Comparison of ENCODE assay signal across 28 cellular contexts in genomic region chrX:114519524-114519923, GRCh38.
"Had no signal": no experiment of that assay in that cellular context is flagged by ENCODE, and none has a peak within 500 bp of the region (broad histone marks: within the 10 kb centered on the region; RNA-seq: fewer than 3 reads in every experiment).

No MANE protein-coding gene starts in this region.

- H3K9me3 ChIP-seq: esophagus squamous epithelium had no signal

- H3K4me1 Mint-ChIP-seq: endodermal cell had no signal

- DNase-seq: cortex of kidney; dermis blood vessel endothelial cell; dorsolateral prefrontal cortex; effector CD4-positive, alpha-beta T cell; effector CD8-positive, alpha-beta T cell; effector memory CD4-positive, alpha-beta T cell; effector memory CD8-positive, alpha-beta T cell; endodermal cell; erythroblast; esophagus squamous epithelium; foreskin fibroblast; foreskin keratinocyte; foreskin melanocyte; gastrocnemius medialis; glutamatergic neuron; head of caudate nucleus; heart left ventricle; heart right ventricle; hippocampal formation had no signal

- H3K27ac ChIP-seq: coronary artery, dorsolateral prefrontal cortex, epithelial cell of prostate, esophagus muscularis mucosa, esophagus squamous epithelium, foreskin keratinocyte, gastrocnemius medialis, gastroesophageal sphincter, heart left ventricle, heart right ventricle, hepatocyte had no signal

- H3K27me3 ChIP-seq: esophagus muscularis mucosa, esophagus squamous epithelium, foreskin keratinocyte, gastrocnemius medialis, gastroesophageal sphincter, heart right ventricle, hepatocyte had no signal

- H2AFZ ChIP-seq: hepatocyte had no signal

- H3K4me2 ChIP-seq: hepatocyte had no signal

- FAIRE-seq: endometrium, endothelial cell of umbilical vein had no signal

- H3K27me3 Mint-ChIP-seq: dendritic cell treated with granulocyte-macrophage colony-stimulating factor and Interleukin-4, amounts not matched to agents 40 ng/mL and 50 ng/mL, for 4 days; effector memory CD8-positive, alpha-beta T cell had no signal

- ATAC-seq: effector memory CD8-positive, alpha-beta T cell; esophagus mucosa; foreskin keratinocyte; gastrocnemius medialis; gastroesophageal sphincter; heart left ventricle; heart right ventricle had no signal

- H3K4me3 ChIP-seq: coronary artery, dorsolateral prefrontal cortex, esophagus muscularis mucosa, esophagus squamous epithelium, gastrocnemius medialis, gastroesophageal sphincter, heart left ventricle, heart right ventricle, hepatocyte had no signal

- H3K27ac Mint-ChIP-seq: dendritic cell treated with granulocyte-macrophage colony-stimulating factor and Interleukin-4, amounts not matched to agents 40 ng/mL and 50 ng/mL, for 4 days; effector memory CD8-positive, alpha-beta T cell; endodermal cell had no signal

- H3K4me3 Mint-ChIP-seq: dendritic cell treated with granulocyte-macrophage colony-stimulating factor and Interleukin-4, amounts not matched to agents 40 ng/mL and 50 ng/mL, for 4 days; effector memory CD8-positive, alpha-beta T cell; endodermal cell had no signal

- H3K36me3 ChIP-seq: esophagus muscularis mucosa, esophagus squamous epithelium, gastrocnemius medialis, gastroesophageal sphincter, heart left ventricle, heart right ventricle had no signal

- H3K4me1 ChIP-seq: esophagus muscularis mucosa, esophagus squamous epithelium, foreskin keratinocyte, gastrocnemius medialis, gastroesophageal sphincter, heart left ventricle, heart right ventricle had no signal

- H3K79me2 ChIP-seq: hepatocyte had no signal
